In the genomic region with DNA sequence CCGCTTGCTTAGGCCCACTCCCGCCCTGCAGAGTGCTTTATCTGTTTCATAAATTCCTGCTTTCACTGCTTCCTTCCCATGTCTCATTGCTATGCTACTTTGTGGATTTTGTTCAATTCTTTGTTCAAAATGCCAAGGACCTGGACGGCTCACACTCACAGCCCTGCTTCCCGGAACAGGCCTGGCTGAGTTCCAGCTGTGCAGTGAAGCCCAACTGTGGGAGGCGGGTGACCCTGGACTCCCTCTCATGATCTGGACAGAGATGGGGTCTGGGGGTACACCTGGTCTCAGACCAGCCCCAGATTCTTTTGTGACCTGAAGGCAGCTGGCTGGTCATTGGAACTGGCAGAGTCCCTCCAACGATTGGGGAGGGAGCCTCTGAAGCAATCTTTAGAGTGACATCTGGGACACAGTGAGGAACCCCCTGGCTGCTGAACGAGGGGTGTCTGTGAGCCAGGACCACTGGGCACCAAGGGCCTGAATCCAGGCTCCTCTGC, we compare ENCODE assay signal across 9 cellular contexts. TPM values are rescaled to one million over a fixed set of nuclear protein-coding genes. Genes with fewer than 3 reads are reported as not detected.
A peak's percentile ranks its signal among the peaks of the same experiment; 100 is the strongest.
DNase-seq lines count a peak whose midpoint lies in the region; TF ChIP-seq lines count a peak whose summit lies in the region.
"Not testable (repeated sequence)": the region's sequence is repeated elsewhere in the genome, so short reads cannot be mapped to it uniquely, and the experiment has no call there.
"Had no signal": no experiment of that assay in that cellular context is flagged by ENCODE, and none has a peak within 500 bp of the region (broad histone marks: within the 10 kb centered on the region; RNA-seq: fewer than 3 reads in every experiment).

No MANE protein-coding gene starts in this region.

- H3K27ac Mint-ChIP-seq in mesothelial cell of epicardium = peak overlapping the region; percentile 72

- not testable (repeated sequence) for H3K9me3 ChIP-seq in GM23248 (ENCODE audit: low read depth); SK-N-SH; esophagus muscularis mucosa

- H3K9me3 Mint-ChIP-seq in mesothelial cell of epicardium = not testable (repeated sequence)

- H3K27me3 Mint-ChIP-seq in mesothelial cell of epicardium (ENCODE audit: low read depth) = not testable (repeated sequence)

- CTCF ChIA-PET in SK-N-SH (lab: Yijun Ruan, JAX) = not testable (repeated sequence)

- not testable (repeated sequence) for H3K4me2 ChIP-seq in GM23248 (ENCODE audit: unreplicated experiment); SK-N-SH

- not testable (repeated sequence) for H3K4me1 ChIP-seq in GM23248 (ENCODE audit: insufficient read depth); SK-N-SH (ENCODE audit: control insufficient read depth in 1 of 2, insufficient read depth in 2 of 2, low read depth in 1 of 2, low read length in 1 of 2)
- peaks cover 0 to 24% (median 19%) of the 10 kb centered on the region in 4 donors for H3K4me1 ChIP-seq in esophagus muscularis mucosa

- TF ChIP-seq CTCF in SK-N-SH (IDR thresholded peaks at IDR 0.05); cardiac fibroblast (IDR thresholded peaks at IDR 0.05; ENCODE audit: low read depth, low read length); esophagus muscularis mucosa (IDR thresholded peaks at IDR 0.05); mesothelial cell of epicardium (IDR thresholded peaks at IDR 0.05; ENCODE audit: unreplicated experiment): not testable (repeated sequence)

- H3K36me3 ChIP-seq in GM23248 (ENCODE audit: low read depth); SK-N-SH (replicated peaks in 1 of 2; ENCODE audit: control insufficient read depth in 1 of 2, insufficient read depth in 2 of 2, low read length in 1 of 2); esophagus muscularis mucosa: not testable (repeated sequence)

- H3K4me3 Mint-ChIP-seq in mesothelial cell of epicardium = not testable (repeated sequence)

- not testable (repeated sequence) for H3K27ac ChIP-seq in GM23248; SK-N-SH (ENCODE audit: low read depth in 2 of 2, low read length in 1 of 2); esophagus muscularis mucosa (replicated peaks in 1 of 4)

- not testable (repeated sequence) for H3K4me3 ChIP-seq in GM23248; SK-N-SH (ENCODE audit: low read depth in 2 of 2, low read length in 1 of 2); cardiac fibroblast (replicated peaks in 1 of 2; ENCODE audit: low read depth in 2 of 2, low read length in 2 of 2); esophagus muscularis mucosa

- DNase-seq in GM23248 = peak; percentile 6
- peak; percentile 47 for DNase-seq in SK-N-SH
- peak; percentile 51 to 62 for DNase-seq in cardiac fibroblast (ENCODE audit: low read depth in 2 of 2)
- peak; percentile 75 for DNase-seq in esophagus muscularis mucosa (ENCODE audit: extremely low spot score)
- DNase-seq in islet precursor cell = peak; percentile 20
- not testable (repeated sequence) for DNase-seq in mesothelial cell of epicardium (ENCODE audit: low spot score in 2 of 2, unreplicated experiment in 2 of 2)
- DNase-seq in renal cortical epithelial cell (ENCODE audit: low read depth) = peak; percentile 76

- H3K79me2 ChIP-seq in GM23248 (ENCODE audit: insufficient read depth); SK-N-SH (ENCODE audit: insufficient read depth): not testable (repeated sequence)

- H3K9me2 ChIP-seq in GM23248 (ENCODE audit: insufficient read depth); SK-N-SH: not testable (repeated sequence)

- not testable (repeated sequence) for H4K20me1 ChIP-seq in GM23248 (ENCODE audit: insufficient read depth); SK-N-SH (ENCODE audit: insufficient read depth)

- in situ Hi-C loops in GM23248 (cut with MboI) = not testable (repeated sequence)

- 38 to 43% methylated on average over 7 of the region's 7 CpGs for WGBS in GM23248 (ENCODE audit: low coverage in 1 of 2, low lambda C conversion rate in 2 of 2, missing lambda C conversion rate in 2 of 2), 2 experiments
- WGBS in SK-N-SH (ENCODE audit: low lambda C conversion rate) = 56% methylated on average over 7 of the region's 7 CpGs
- 50% methylated on average over 7 of the region's 7 CpGs for WGBS in esophagus muscularis mucosa

- not testable (repeated sequence) for H2AFZ ChIP-seq in GM23248; SK-N-SH (ENCODE audit: low read depth)

- not testable (repeated sequence) for H3F3A ChIP-seq in GM23248 (ENCODE audit: insufficient read depth); SK-N-SH (replicated peaks; ENCODE audit: insufficient read depth)

- not testable (repeated sequence) for TF ChIP-seq POLR2A in esophagus muscularis mucosa (IDR thresholded peaks at IDR 0.05; ENCODE audit: low read depth)

- not testable (repeated sequence) for H3K36me3 Mint-ChIP-seq in mesothelial cell of epicardium

- POLR2A ChIA-PET in SK-N-SH (lab: Yijun Ruan, JAX) = not testable (repeated sequence)

- intact Hi-C loops in esophagus muscularis mucosa (cut with DNase I) = not testable (repeated sequence)

- H3K27me3 ChIP-seq in GM23248 (replicated peaks; ENCODE audit: insufficient read depth); SK-N-SH (ENCODE audit: insufficient read depth); esophagus muscularis mucosa: not testable (repeated sequence)

- TF ChIP-seq EP300 in SK-N-SH (IDR thresholded peaks at IDR 0.05; ENCODE audit: borderline replicate concordance in 1 of 2, low read depth in 1 of 2, low read length in 1 of 2); esophagus muscularis mucosa (IDR thresholded peaks at IDR 0.05): not testable (repeated sequence)

- not testable (repeated sequence) for H3K9ac ChIP-seq in GM23248, SK-N-SH

- not testable (repeated sequence) for TF ChIP-seq RAD21 in SK-N-SH (IDR thresholded peaks at IDR 0.05; ENCODE audit: low read length)

- not testable (repeated sequence) for H3K4me1 Mint-ChIP-seq in mesothelial cell of epicardium

RNA-seq across cellular contexts. Expression of gene NPIPB15, which starts 20.5 kb away (rescaled TPM):
- total RNA-seq in GM23248 (2014; rRNA removed; shearing (Covaris generic)) = 0.11 TPM in 1 of 2 replicates, not detected in the other
- polyA plus RNA-seq in GM23248 (2016; fragmentation: Nextera tagmentation; extraction: Ambion mirVana) = 1.6 and 1.8 TPM in 2 replicates
- polyA plus RNA-seq in SK-N-SH (2012; rRNA removed) = 0.52 TPM in 1 of 2 replicates, not detected in the other
- not detected in 2 replicates for polyA plus RNA-seq in SK-N-SH (2012; cell fraction: cytosol; rRNA removed)
- polyA plus RNA-seq in SK-N-SH (2012; cell fraction: nucleus; rRNA removed) = 1.4 and 2.6 TPM in 2 replicates
- 1 to 10 TPM in 3 of 4 donors, not detected in 1; 1.2 to 4.0 (median 1.7) TPM for total RNA-seq in esophagus muscularis mucosa
- 7.2 to 8.7 TPM (median 8.7 TPM) in 3 replicates for total RNA-seq in mesothelial cell of epicardium
- 0.20 TPM in 1 of 2 replicates, not detected in the other for total RNA-seq in renal cortical epithelial cell
- total RNA-seq: activated CD8-positive, alpha-beta memory T cell treated with anti-CD3 and anti-CD28 coated beads for 36 hours had no signal

RNA-seq across cellular contexts. Expression of gene CLEC18B, which starts 24.7 kb away (rescaled TPM):
- total RNA-seq in GM23248 (2014; rRNA removed; shearing (Covaris generic)) = 0.22 TPM in 1 of 2 replicates, not detected in the other
- 0.25 TPM in 1 of 2 replicates, not detected in the other for polyA plus RNA-seq in GM23248 (2016; fragmentation: Nextera tagmentation; extraction: Ambion mirVana)
- 0.10 and 0.18 TPM in 2 replicates for polyA plus RNA-seq in SK-N-SH (2012; rRNA removed)
- polyA plus RNA-seq in SK-N-SH (2012; cell fraction: cytosol; rRNA removed) = 0.08 TPM in 1 of 2 replicates, not detected in the other
- 1.6 and 2.5 TPM in 2 replicates for polyA plus RNA-seq in SK-N-SH (2012; cell fraction: nucleus; rRNA removed)
- 1 to 10 TPM in 1 of 4 donors, not detected in 3; 1.2 TPM for total RNA-seq in esophagus muscularis mucosa
- 0.29 to 1.1 TPM (median 0.89 TPM) in 3 replicates for total RNA-seq in mesothelial cell of epicardium
- total RNA-seq in renal cortical epithelial cell = 1.9 and 10.2 TPM in 2 replicates
- total RNA-seq: SJCRH30 had no signal
